ENCODE assay signal across 9 cellular contexts in the genomic region with DNA sequence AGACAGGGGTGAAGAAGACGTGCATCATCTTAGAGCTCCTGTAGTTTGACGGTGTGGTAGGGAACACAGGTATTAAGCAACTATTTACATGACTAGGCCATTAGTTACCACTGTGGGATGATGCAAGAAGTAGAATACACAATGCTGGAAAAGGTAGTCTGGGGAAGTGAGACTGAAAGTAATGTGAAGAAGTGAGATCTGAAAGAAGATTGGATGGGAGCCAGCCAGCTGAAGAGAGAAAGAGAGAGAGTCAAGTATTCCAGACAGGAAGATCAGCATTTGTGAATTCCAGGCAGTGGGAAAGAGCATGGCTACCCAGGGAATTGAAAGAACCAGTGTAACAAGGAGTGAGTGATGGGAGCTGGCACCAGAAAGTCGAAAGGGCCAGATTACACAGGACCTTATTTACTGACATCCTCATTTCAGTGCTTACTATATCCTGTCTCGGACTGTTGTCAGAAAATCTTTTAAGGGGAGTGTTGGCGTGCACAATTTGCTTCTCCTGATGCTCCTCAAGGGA. TPM values are rescaled to one million over a fixed set of nuclear protein-coding genes. Genes with fewer than 3 reads are reported as not detected.
DNase-seq lines count a peak whose midpoint lies in the region; ATAC-seq and TF ChIP-seq lines count a peak whose summit lies in the region.
"Had no signal": no experiment of that assay in that cellular context is flagged by ENCODE, and none has a peak within 500 bp of the region (broad histone marks: within the 10 kb centered on the region; RNA-seq: fewer than 3 reads in every experiment).

No MANE protein-coding gene starts in this region.

- no peaks in the 10 kb centered on the region for H3K79me1 ChIP-seq in trophoblast cell (ENCODE audit: low read length)

- no peak for TF ChIP-seq RAD21 in Ishikawa (IDR thresholded peaks at IDR 0.05; ENCODE audit: low read depth)

- H3K4me1 ChIP-seq in trophoblast cell (ENCODE audit: control insufficient read depth in 1 of 2, insufficient read depth in 2 of 2, low read length in 2 of 2), result peaks cover 0 to 5% of the 10 kb centered on the region in 2 experiments

- H3K4ac ChIP-seq in trophoblast cell (ENCODE audit: low read depth, low read length), result no peak overlapping the region

- H2BK120ac ChIP-seq in trophoblast cell (ENCODE audit: insufficient read depth, low read length, poor library complexity), result no peak overlapping the region

- no peak overlapping the region for H2AFZ ChIP-seq in trophoblast cell (ENCODE audit: insufficient read depth, low read length, poor library complexity)

- TF ChIP-seq CTCF in coronary artery (IDR thresholded peaks at IDR 0.05), result no peak
- TF ChIP-seq CTCF in natural killer cell (IDR thresholded peaks at IDR 0.05), result no peak

- H3K4me1 Mint-ChIP-seq in natural killer cell, result peaks cover 18 to 31% of the 10 kb centered on the region in 2 donors

- H3K27ac ChIP-seq in coronary artery, result peak overlapping the region in 1 of 2 donors; percentile 53
- peak overlapping the region; percentile 37 for H3K27ac ChIP-seq in trophoblast cell (ENCODE audit: low read depth, low read length)

- H2BK5ac ChIP-seq in trophoblast cell (ENCODE audit: low read depth, low read length, poor library complexity), result no peak overlapping the region

- H3K4me2 ChIP-seq in trophoblast cell (ENCODE audit: low read length), result peak overlapping the region; percentile 35

- H3K79me2 ChIP-seq in trophoblast cell (ENCODE audit: control insufficient read depth, insufficient read depth, low read length, poor library complexity), result no peaks in the 10 kb centered on the region

- TF ChIP-seq EP300 in Ishikawa (IDR thresholded peaks at IDR 0.05; ENCODE audit: borderline replicate concordance), result no peak

- H3K27me3 ChIP-seq in trophoblast cell (ENCODE audit: insufficient read depth, low read length), result no peaks in the 10 kb centered on the region

- H4K12ac ChIP-seq in trophoblast cell (ENCODE audit: low read depth, low read length), result no peak overlapping the region

- peak; percentile 37 for DNase-seq in ELF-1 (ENCODE audit: low read depth, low spot score)
- no peak for DNase-seq in coronary artery (ENCODE audit: low spot score)
- DNase-seq in trophoblast cell, result peak; percentile 89 to 97
- DNase-seq in natural killer cell, result no peak
- DNase-seq in activated naive CD4-positive, alpha-beta T cell (lab: John Stamatoyannopoulos, UW), result no peak
- DNase-seq in activated CD4-positive, alpha-beta T cell treated with anti-CD3 and anti-CD28 coated beads for 1 hour, result no peak

- H3K4me3 Mint-ChIP-seq in natural killer cell, result no peak overlapping the region
- H3K4me3 Mint-ChIP-seq: dendritic cell treated with granulocyte-macrophage colony-stimulating factor and Interleukin-4, amounts not matched to agents 40 ng/mL and 50 ng/mL, for 4 days had no signal

- no peaks in the 10 kb centered on the region for H3K36me3 ChIP-seq in trophoblast cell (ENCODE audit: control insufficient read depth in 1 of 2, insufficient read depth in 2 of 2, low read length in 2 of 2)

- ATAC-seq in GM21737 (IDR thresholded peaks at IDR 0.05; ENCODE audit: unreplicated experiment) (peak; percentile 48), natural killer cell (no peak)

- H3K9me3 Mint-ChIP-seq in natural killer cell, result peaks cover 2 to 5% of the 10 kb centered on the region in 2 donors
- H3K9me3 Mint-ChIP-seq: dendritic cell treated with granulocyte-macrophage colony-stimulating factor and Interleukin-4, amounts not matched to agents 40 ng/mL and 50 ng/mL, for 4 days had no signal

- no peak overlapping the region for H3K9ac ChIP-seq in trophoblast cell (ENCODE audit: low read length)

- intact Hi-C loops in natural killer cell (cut with micrococcal nuclease), result loop anchor here (1.0 to 2.0 kb wide), 4 partner anchors 17 to 80 kb away; a partner anchor contains a TSS

- no peaks in the 10 kb centered on the region for H3K27me3 Mint-ChIP-seq in natural killer cell (ENCODE audit: low read depth in 2 of 2)
- H3K27me3 Mint-ChIP-seq: dendritic cell treated with granulocyte-macrophage colony-stimulating factor and Interleukin-4, amounts not matched to agents 40 ng/mL and 50 ng/mL, for 4 days had no signal

- H2BK12ac ChIP-seq in trophoblast cell (ENCODE audit: low read length), result no peak overlapping the region

- no peak overlapping the region for H3K14ac ChIP-seq in trophoblast cell (ENCODE audit: low read length)

- H3K4me3 ChIP-seq in coronary artery, result peak overlapping the region; percentile 14
- H3K4me3 ChIP-seq in trophoblast cell (ENCODE audit: low read depth, low read length), result no peak overlapping the region

- no peak overlapping the region for H4K8ac ChIP-seq in trophoblast cell (ENCODE audit: low read depth, low read length)

- no peaks in the 10 kb centered on the region for H3K36me3 Mint-ChIP-seq in natural killer cell

- no peak overlapping the region for H3K27ac Mint-ChIP-seq in natural killer cell
- H3K27ac Mint-ChIP-seq: dendritic cell treated with granulocyte-macrophage colony-stimulating factor and Interleukin-4, amounts not matched to agents 40 ng/mL and 50 ng/mL, for 4 days had no signal

- H3K18ac ChIP-seq in trophoblast cell (ENCODE audit: low read length), result no peak overlapping the region

- no peak overlapping the region for H2AK5ac ChIP-seq in trophoblast cell (ENCODE audit: low read length)

- H3K23ac ChIP-seq in trophoblast cell (ENCODE audit: low read length), result no peak overlapping the region

- peaks cover 2% of the 10 kb centered on the region for H3K9me3 ChIP-seq in trophoblast cell (ENCODE audit: insufficient read depth, low read depth, low read length)

- no CpG with 5 or more reads among the region's 5 CpGs for WGBS in trophoblast cell (ENCODE audit: extremely low coverage, insufficient coverage, insufficient read length)

- H4K91ac ChIP-seq in trophoblast cell (ENCODE audit: low read depth, low read length), result peak overlapping the region; percentile 3

TF ChIP-seq in Ishikawa, 13 proteins besides CTCF, POLR2A, EP300 and RAD21:
- TF ChIP-seq CEBPB (IDR thresholded peaks at IDR 0.05), result peak; percentile 57
- no peak for TF ChIP-seq TEAD4 (IDR thresholded peaks at IDR 0.05)

RNA-seq across cellular contexts. Expression of a gene that starts 4.0 kb away (rescaled TPM):
- 0.68 and 0.77 TPM in 2 replicates for polyA plus RNA-seq in trophoblast cell (2013)
- under 1 TPM; 0.07 to 0.15 (median 0.11) TPM for total RNA-seq in natural killer cell

RNA-seq across cellular contexts. Expression of a gene that starts 11.4 kb away (rescaled TPM):
- polyA plus RNA-seq in trophoblast cell (2013), result 15.6 and 16.0 TPM in 2 replicates
- total RNA-seq in natural killer cell, result 100 to 1,000 TPM; 172 to 225 (median 176) TPM

Comparison
In these comparisons a context has a peak if more than half of its experiments do, and no peak if none do; other contexts are left out.
1. DNase-seq: peak in ELF-1 (single experiment) and trophoblast cell (2 of 2); none in coronary artery (single experiment), natural killer cell (single experiment), activated naive CD4-positive, alpha-beta T cell (0 of 4) and activated CD4-positive, alpha-beta T cell treated with anti-CD3 and anti-CD28 coated beads for 1 hour (single experiment).